In genomic region chr19:47047931-47048399, GRCh38 we compare ENCODE assay signal across 8 cellular contexts. TPM values are rescaled to one million over a fixed set of nuclear protein-coding genes. Genes with fewer than 3 reads are reported as not detected.
DNase-seq lines count a peak whose midpoint lies in the region; ATAC-seq and TF ChIP-seq lines count a peak whose summit lies in the region.

No MANE protein-coding gene starts in this region.

- no peaks in the 10 kb centered on the region for H3K9me3 Mint-ChIP-seq in naive thymus-derived CD4-positive, alpha-beta T cell
- peaks cover 0 to 4% of the 10 kb centered on the region in 2 donors for H3K9me3 Mint-ChIP-seq in stimulated activated naive B cell treated with anti-CD40 and anti-IgM and Interleukin-4, amounts not matched to agents 10 μg/mL and 1 μg/mL and 100 μg/mL, for 72 hours

- H3K36me3 Mint-ChIP-seq in naive thymus-derived CD4-positive, alpha-beta T cell, result peaks cover 0 to 2% (median 0%) of the 10 kb centered on the region in 5 donors
- peaks cover 4 to 8% of the 10 kb centered on the region in 2 donors for H3K36me3 Mint-ChIP-seq in stimulated activated naive B cell treated with anti-CD40 and anti-IgM and Interleukin-4, amounts not matched to agents 10 μg/mL and 1 μg/mL and 100 μg/mL, for 72 hours

- peak overlapping the region; percentile 79 for H3K4me2 ChIP-seq in fibroblast of lung (ENCODE audit: extremely low read depth, insufficient read depth, low read length)

- POLR2A ChIA-PET in Panc1 (lab: Charles Lee), result interaction anchor here (0.5 to 0.7 kb wide), 2 partner anchors 106 to 304 kb away, joined by 3 to 4 read pairs; no protein-coding TSS in a partner anchor
- POLR2A ChIA-PET in naive thymus-derived CD4-positive, alpha-beta T cell (lab: Charles Lee), result interaction anchor here (0.7 to 1.1 kb wide), 4 partner anchors 11 to 65 kb away, joined by 3 to 7 read pairs (median 4); partner anchors contain the start of gene ZC3H4

- H2AFZ ChIP-seq in fibroblast of lung (ENCODE audit: low read length), result peak overlapping the region; percentile 90

- in situ Hi-C loops in Panc1 (cut with HindIII; ENCODE audit: low pct_unique_long_range_greater_than_20kb, low sequenced_read_pairs), result no loop called here

- H3K4me1 ChIP-seq in Panc1 (ENCODE audit: control insufficient read depth, insufficient read depth, low read length), result no peaks in the 10 kb centered on the region
- no peaks in the 10 kb centered on the region for H3K4me1 ChIP-seq in fibroblast of lung (ENCODE audit: control insufficient read depth, extremely low read depth, insufficient read depth, low read length)
- H3K4me1 ChIP-seq in naive thymus-derived CD4-positive, alpha-beta T cell (ENCODE audit: control insufficient read depth in 2 of 2, insufficient read depth in 2 of 2, low read length in 2 of 2), result peaks cover 6 to 7% of the 10 kb centered on the region in 2 donors

- H3K27ac ChIP-seq in Panc1 (ENCODE audit: low read length) (peak overlapping the region; percentile 23; the same call in 1 of the 2 replicates), fibroblast of lung (ENCODE audit: insufficient read depth, low read length) (no peak overlapping the region)
- peak overlapping the region; percentile 79 for H3K27ac ChIP-seq in naive thymus-derived CD4-positive, alpha-beta T cell (ENCODE audit: low read depth, low read length)

- peaks cover 10 to 22% (median 16%) of the 10 kb centered on the region in 7 donors for H3K4me1 Mint-ChIP-seq in naive thymus-derived CD4-positive, alpha-beta T cell
- H3K4me1 Mint-ChIP-seq in stimulated activated naive B cell treated with anti-CD40 and anti-IgM and Interleukin-4, amounts not matched to agents 10 μg/mL and 1 μg/mL and 100 μg/mL, for 72 hours, result peaks cover 7 to 26% of the 10 kb centered on the region in 2 donors

- peak overlapping the region; percentile 89 to 100 (median 97) for H3K4me3 Mint-ChIP-seq in naive thymus-derived CD4-positive, alpha-beta T cell
- peak overlapping the region; percentile 99 for H3K4me3 Mint-ChIP-seq in stimulated activated naive B cell treated with anti-CD40 and anti-IgM and Interleukin-4, amounts not matched to agents 10 μg/mL and 1 μg/mL and 100 μg/mL, for 72 hours

- H3K4me3 ChIP-seq in Jurkat, Clone E6-1 (ENCODE audit: low read length), result peak overlapping the region; percentile 74
- H3K4me3 ChIP-seq in Panc1 (ENCODE audit: low read depth in 2 of 2, low read length in 2 of 2) (peak overlapping the region; percentile 68 to 74), fibroblast of lung (replicated peaks in 1 of 4; ENCODE audit: control extremely low read depth in 1 of 4, insufficient read depth in 1 of 4, low read depth in 3 of 4, low read length in 4 of 4) (peak overlapping the region; percentile 68 to 87 (median 74))
- H3K4me3 ChIP-seq in naive thymus-derived CD4-positive, alpha-beta T cell (ENCODE audit: low read length), result peak overlapping the region; percentile 86

- TF ChIP-seq CTCF in Panc1 (IDR thresholded peaks at IDR 0.05) (no peak), fibroblast of lung (conservative IDR thresholded peaks at IDR 0.05 in 1 of 2, IDR thresholded peaks at IDR 0.05 in 1 of 2; ENCODE audit: low read depth in 1 of 2, low read length in 2 of 2) (no peak)

- CTCF ChIA-PET in Panc1 (lab: Charles Lee), result interaction anchor here (0.7 kb wide), 1 partner anchor 880 kb away, joined by 3 read pairs; no protein-coding TSS in a partner anchor
- CTCF ChIA-PET in naive thymus-derived CD4-positive, alpha-beta T cell (lab: Charles Lee), result interaction anchor here (0.9 to 1.1 kb wide), 3 partner anchors 12 to 66 kb away, joined by 3 read pairs; partner anchors contain the start of gene ZC3H4

- ATAC-seq in GM21526 (IDR thresholded peaks at IDR 0.05; ENCODE audit: low FRiP score, unreplicated experiment) (peak; percentile 30), Panc1 (peak; percentile 87)
- ATAC-seq in naive thymus-derived CD4-positive, alpha-beta T cell, result peak; percentile 57
- ATAC-seq in stimulated activated naive B cell treated with anti-CD40 and anti-IgM and Interleukin-4, amounts not matched to agents 10 μg/mL and 1 μg/mL and 100 μg/mL, for 72 hours (replicated peaks), result peak; percentile 70 to 71

- H3K9me3 ChIP-seq in Panc1 (ENCODE audit: control insufficient read depth, insufficient read depth, low read depth, low read length) (no peaks in the 10 kb centered on the region), fibroblast of lung (ENCODE audit: control insufficient read depth, insufficient read depth, low read depth, low read length) (no peaks in the 10 kb centered on the region)
- H3K9me3 ChIP-seq in naive thymus-derived CD4-positive, alpha-beta T cell (ENCODE audit: control insufficient read depth in 2 of 3, low read length in 3 of 3), result no peaks in the 10 kb centered on the region

- DNase-seq in D341Med (ENCODE audit: low spot score) (peak; percentile 88), Panc1 (ENCODE audit: low read depth, low spot score) (no peak), activated T-helper 1 cell treated with Interleukin-2 at 50 U/mL for 16 hours (ENCODE audit: low read depth) (peak; percentile 47), fibroblast of lung (ENCODE audit: low read depth in 2 of 2) (peak; percentile 85 to 93)
- DNase-seq in Jurkat, Clone E6-1 (ENCODE audit: low read depth, low spot score), result peak; percentile 85
- DNase-seq in naive thymus-derived CD4-positive, alpha-beta T cell, result peak; percentile 41 to 80 (median 58)
- DNase-seq in stimulated activated naive B cell treated with anti-CD40 and anti-IgM and Interleukin-4, amounts not matched to agents 10 μg/mL and 1 μg/mL and 100 μg/mL, for 72 hours, result peak; percentile 78

- H3K9ac ChIP-seq in fibroblast of lung (ENCODE audit: insufficient read depth, low read length), result peak overlapping the region; percentile 40

- H3K36me3 ChIP-seq in Panc1 (ENCODE audit: control insufficient read depth, insufficient read depth, low read length) (no peaks in the 10 kb centered on the region; the same call in 1 of the 2 replicates), fibroblast of lung (ENCODE audit: control insufficient read depth, insufficient read depth, low read length) (no peaks in the 10 kb centered on the region)
- H3K36me3 ChIP-seq in naive thymus-derived CD4-positive, alpha-beta T cell (ENCODE audit: control insufficient read depth in 2 of 3, insufficient read depth in 3 of 3, low read length in 3 of 3), result peaks cover 0 to 3% (median 0%) of the 10 kb centered on the region in 3 experiments

- no peaks in the 10 kb centered on the region for H3K79me2 ChIP-seq in fibroblast of lung (ENCODE audit: control insufficient read depth, insufficient read depth, low read length)

- H3K27me3 Mint-ChIP-seq in naive thymus-derived CD4-positive, alpha-beta T cell, result peaks cover 0 to 2% (median 0%) of the 10 kb centered on the region in 5 donors
- H3K27me3 Mint-ChIP-seq in stimulated activated naive B cell treated with anti-CD40 and anti-IgM and Interleukin-4, amounts not matched to agents 10 μg/mL and 1 μg/mL and 100 μg/mL, for 72 hours, result no peaks in the 10 kb centered on the region

- BruUV-seq in Panc1 (replicated peaks; lab: Mats Ljungman, UMichigan), result no TSS peak

- H3K27me3 ChIP-seq in Panc1 (ENCODE audit: control insufficient read depth, insufficient read depth, low read length) (no peaks in the 10 kb centered on the region), fibroblast of lung (ENCODE audit: control insufficient read depth, insufficient read depth, low read length) (no peaks in the 10 kb centered on the region)
- H3K27me3 ChIP-seq in naive thymus-derived CD4-positive, alpha-beta T cell (ENCODE audit: control insufficient read depth in 2 of 2, insufficient read depth in 2 of 2, low read length in 2 of 2), result no peaks in the 10 kb centered on the region

- intact Hi-C loops in Panc1 (cut with micrococcal nuclease; ENCODE audit: unreplicated experiment), result loop anchor here (10.0 kb wide), 1 partner anchor 177 kb away; no protein-coding TSS in a partner anchor
- intact Hi-C loops in naive thymus-derived CD4-positive, alpha-beta T cell (cut with micrococcal nuclease), result loop anchor here (1.0 to 5.0 kb wide), 14 partner anchors 13 to 1186 kb away; partner anchors contain the start of genes AP2S1 (in 2 of the 2), ARHGAP35 (in 2 of the 2), CCDC9 (in 2 of the 2) and ZC3H4 (in 2 of the 2)

- H4K20me1 ChIP-seq in fibroblast of lung (ENCODE audit: control insufficient read depth, extremely low read depth, insufficient read depth, low read length), result no peaks in the 10 kb centered on the region

- peak overlapping the region; percentile 82 to 96 (median 93) for H3K27ac Mint-ChIP-seq in naive thymus-derived CD4-positive, alpha-beta T cell
- peak overlapping the region; percentile 91 for H3K27ac Mint-ChIP-seq in stimulated activated naive B cell treated with anti-CD40 and anti-IgM and Interleukin-4, amounts not matched to agents 10 μg/mL and 1 μg/mL and 100 μg/mL, for 72 hours

RNA-seq across cellular contexts. Expression of gene TMEM160, which starts 0.5 kb away (rescaled TPM):
- polyA plus RNA-seq in Jurkat, Clone E6-1 (2012; ENCODE audit: insufficient read depth, insufficient read length), result 76.2 TPM
- 41.8 TPM for total RNA-seq in Panc1 (2021; ENCODE audit: unreplicated experiment)
- 49.5 TPM for polyA plus RNA-seq in Panc1 (2012; ENCODE audit: insufficient read length)
- 7.7 and 27.1 TPM in 2 replicates for total RNA-seq in fibroblast of lung
- 4.1 and 6.9 TPM in 2 replicates for polyA plus RNA-seq in fibroblast of lung
- 16.4 and 34.2 TPM in 2 replicates for polyA plus RNA-seq in fibroblast of lung (2012)
- polyA minus RNA-seq in fibroblast of lung (ENCODE audit: low replicate concordance), result 1.9 and 2.9 TPM in 2 replicates
- 10 to 100 TPM; 23.1 to 46.3 (median 26.0) TPM for total RNA-seq in naive thymus-derived CD4-positive, alpha-beta T cell
- 100 to 1,000 TPM; 131 TPM for polyA plus RNA-seq in naive thymus-derived CD4-positive, alpha-beta T cell

RNA-seq across cellular contexts. Expression of gene NPAS1, which starts 28.3 kb away (rescaled TPM):
- polyA plus RNA-seq in Jurkat, Clone E6-1 (2012; ENCODE audit: insufficient read depth, insufficient read length), result 3.6 TPM
- total RNA-seq in Panc1 (2021; ENCODE audit: unreplicated experiment) (3.6 TPM), fibroblast of lung (0.26 and 0.33 TPM in 2 replicates)
- polyA plus RNA-seq in Panc1 (2012; ENCODE audit: insufficient read length), result 3.2 TPM
- 0.22 and 0.34 TPM in 2 replicates for polyA plus RNA-seq in fibroblast of lung
- 0.84 and 0.88 TPM in 2 replicates for polyA plus RNA-seq in fibroblast of lung (2012)
- polyA minus RNA-seq in fibroblast of lung (ENCODE audit: low replicate concordance), result 0.44 and 0.71 TPM in 2 replicates
- total RNA-seq in naive thymus-derived CD4-positive, alpha-beta T cell, result 1 to 10 TPM in 1 of 5 experiments, under 1 TPM in 2, not detected in 2; 0.27 to 1.2 (median 0.61) TPM
- polyA plus RNA-seq in naive thymus-derived CD4-positive, alpha-beta T cell, result under 1 TPM; 0.48 to 0.58 TPM

Comparison
In these comparisons a context has a peak if more than half of its experiments do, and no peak if none do; other contexts are left out.
1. ATAC-seq: peak in every context shown above with its lines; median percentile 87 in Panc1; 70 in stimulated activated naive B cell treated with anti-CD40 and anti-IgM and Interleukin-4, amounts not matched to agents 10 μg/mL and 1 μg/mL and 100 μg/mL, for 72 hours; 57 in naive thymus-derived CD4-positive, alpha-beta T cell; 30 in GM21526.